ENCODE assay signal across 8 cellular contexts in genomic region chr18:45879681-45880655, GRCh38. TPM values are rescaled to one million over a fixed set of nuclear protein-coding genes. Genes with fewer than 3 reads are reported as not detected.
A peak's percentile ranks its signal among the peaks of the same experiment; 100 is the strongest.
DNase-seq lines count a peak whose midpoint lies in the region; ATAC-seq and TF ChIP-seq lines count a peak whose summit lies in the region.

No MANE protein-coding gene starts in this region.

- ATAC-seq in GM21447 (IDR thresholded peaks at IDR 0.05; ENCODE audit: unreplicated experiment), result peak; percentile 79
- peak; percentile 99 for ATAC-seq in upper lobe of right lung

- H3K9ac ChIP-seq in trophoblast cell (ENCODE audit: low read length), result no peak overlapping the region

- no peak overlapping the region for H3K18ac ChIP-seq in trophoblast cell (ENCODE audit: low read length)

- H2BK5ac ChIP-seq in trophoblast cell (ENCODE audit: low read depth, low read length, poor library complexity), result no peak overlapping the region

- no peak overlapping the region for H3K4me3 ChIP-seq in trophoblast cell (ENCODE audit: low read depth, low read length)
- no peak overlapping the region for H3K4me3 ChIP-seq in upper lobe of right lung

- peaks cover 8 to 11% (median 11%) of the 10 kb centered on the region in 3 donors for H3K4me1 Mint-ChIP-seq in IgD-negative memory B cell

- peak; percentile 15 for DNase-seq in DMS153 (lab: John Stamatoyannopoulos, UW)
- DNase-seq in SHP77 (lab: John Stamatoyannopoulos, UW), result peak; percentile 30 to 54
- peak; percentile 65 for DNase-seq in activated gamma-delta T cell treated with Interleukin-2 at 50 U/mL for 16 hours
- DNase-seq in globus pallidus (ENCODE audit: low spot score), result peak; percentile 43
- peak; percentile 59 to 72 for DNase-seq in trophoblast cell
- peak; percentile 78 for DNase-seq in upper lobe of right lung

- no peak overlapping the region for H4K91ac ChIP-seq in trophoblast cell (ENCODE audit: low read depth, low read length)

- peak overlapping the region in 2 of 3 donors; percentile 9 to 73 for H3K27ac Mint-ChIP-seq in IgD-negative memory B cell

- peak; percentile 100 for TF ChIP-seq CTCF in upper lobe of right lung (IDR thresholded peaks at IDR 0.05)

- no peaks in the 10 kb centered on the region for H3K9me3 Mint-ChIP-seq in IgD-negative memory B cell

- intact Hi-C loops in upper lobe of right lung (cut with DNase I), result no loop called here

- no peaks in the 10 kb centered on the region for H3K79me2 ChIP-seq in trophoblast cell (ENCODE audit: control insufficient read depth, insufficient read depth, low read length, poor library complexity)

- no peak overlapping the region for H2AK5ac ChIP-seq in trophoblast cell (ENCODE audit: low read length)

- no peak overlapping the region for H3K23ac ChIP-seq in trophoblast cell (ENCODE audit: low read length)

- H3K36me3 ChIP-seq in trophoblast cell (ENCODE audit: control insufficient read depth in 1 of 2, insufficient read depth in 2 of 2, low read length in 2 of 2) (peaks cover 3 to 5% of the 10 kb centered on the region in 2 experiments), upper lobe of right lung (peaks cover 82% of the 10 kb centered on the region)

- H3K4me3 Mint-ChIP-seq in IgD-negative memory B cell, result no peak overlapping the region

- no peak overlapping the region for H2AFZ ChIP-seq in trophoblast cell (ENCODE audit: insufficient read depth, low read length, poor library complexity)

- no peak overlapping the region for H3K14ac ChIP-seq in trophoblast cell (ENCODE audit: low read length)

- WGBS in trophoblast cell (ENCODE audit: extremely low coverage, insufficient coverage, insufficient read length), result no CpG with 5 or more reads among the region's 17 CpGs

- no peaks in the 10 kb centered on the region for H3K27me3 ChIP-seq in trophoblast cell (ENCODE audit: insufficient read depth, low read length)
- no peaks in the 10 kb centered on the region for H3K27me3 ChIP-seq in upper lobe of right lung

- no peak overlapping the region for H4K12ac ChIP-seq in trophoblast cell (ENCODE audit: low read depth, low read length)

- no peak overlapping the region for H2BK120ac ChIP-seq in trophoblast cell (ENCODE audit: insufficient read depth, low read length, poor library complexity)

- H4K8ac ChIP-seq in trophoblast cell (ENCODE audit: low read depth, low read length), result no peak overlapping the region

- H3K9me3 ChIP-seq in trophoblast cell (ENCODE audit: insufficient read depth, low read depth, low read length), result no peaks in the 10 kb centered on the region
- no peaks in the 10 kb centered on the region for H3K9me3 ChIP-seq in upper lobe of right lung

- no peak overlapping the region for H3K4me2 ChIP-seq in trophoblast cell (ENCODE audit: low read length)

- no peaks in the 10 kb centered on the region for H3K27me3 Mint-ChIP-seq in IgD-negative memory B cell

- H3K4ac ChIP-seq in trophoblast cell (ENCODE audit: low read depth, low read length), result no peak overlapping the region

- H3K27ac ChIP-seq in trophoblast cell (ENCODE audit: low read depth, low read length) (no peak overlapping the region), upper lobe of right lung (no peak overlapping the region)

- no peak overlapping the region for H2BK12ac ChIP-seq in trophoblast cell (ENCODE audit: low read length)

- peaks cover 14% of the 10 kb centered on the region for H3K36me3 Mint-ChIP-seq in IgD-negative memory B cell

- H3K4me1 ChIP-seq in trophoblast cell (ENCODE audit: control insufficient read depth in 1 of 2, insufficient read depth in 2 of 2, low read length in 2 of 2), result no peaks in the 10 kb centered on the region
- H3K4me1 ChIP-seq in upper lobe of right lung, result peaks cover 4% of the 10 kb centered on the region

- H3K79me1 ChIP-seq in trophoblast cell (ENCODE audit: low read length), result no peaks in the 10 kb centered on the region

RNA-seq across cellular contexts. Expression of gene SIGLEC15, which starts 54.5 kb away (rescaled TPM):
- polyA plus RNA-seq in IgD-negative memory B cell, result not detected
- not detected in 2 replicates for polyA plus RNA-seq in trophoblast cell (2013)
- 0.32 TPM for total RNA-seq in upper lobe of right lung

Comparison
In these comparisons a context has a peak if more than half of its experiments do, and no peak if none do; other contexts are left out.
1. DNase-seq: peak in every context shown above with its lines; median percentile 78 in upper lobe of right lung; 66 in trophoblast cell; 65 in activated gamma-delta T cell treated with Interleukin-2 at 50 U/mL for 16 hours; 43 in globus pallidus; 42 in SHP77; 15 in DMS153.